ENCODE assay signal across 8 cellular contexts in the genomic region with DNA sequence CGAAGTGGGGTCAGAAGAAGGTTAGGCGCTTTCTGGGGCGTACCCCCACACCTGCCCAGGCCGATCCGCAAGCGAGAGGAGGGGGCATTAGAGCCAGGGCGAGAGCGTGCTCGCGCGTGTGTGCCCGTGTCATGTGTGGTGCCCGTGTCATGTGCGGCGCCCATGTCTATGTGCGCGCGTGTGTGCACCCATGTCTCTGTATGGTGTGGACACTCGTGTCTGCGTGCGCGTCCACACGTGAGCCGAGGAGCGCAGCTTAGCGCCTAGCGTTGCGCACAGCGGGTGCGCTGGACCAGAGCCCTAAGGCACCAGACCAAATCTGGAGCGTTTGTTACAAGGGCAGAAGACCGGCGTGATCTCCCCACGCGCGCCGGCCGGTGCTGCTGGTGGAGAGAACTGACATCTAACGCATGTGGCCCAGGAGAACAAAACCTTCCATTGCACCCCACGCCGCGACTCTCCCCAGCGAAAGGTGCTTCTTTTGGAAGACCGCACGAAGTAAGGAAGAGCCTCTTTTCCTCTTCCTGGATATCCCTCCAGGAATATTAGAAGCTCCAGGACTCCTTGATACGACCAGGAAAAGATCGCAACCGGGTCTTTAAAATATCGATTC. TPM values are rescaled to one million over a fixed set of nuclear protein-coding genes. Genes with fewer than 3 reads are reported as not detected.
A peak's percentile ranks its signal among the peaks of the same experiment; 100 is the strongest.
DNase-seq lines count a peak whose midpoint lies in the region; ATAC-seq and TF ChIP-seq lines count a peak whose summit lies in the region.

No MANE protein-coding gene starts in this region.

- peak overlapping the region; percentile 16 to 17 for H3K4me3 ChIP-seq in body of pancreas
- H3K4me3 ChIP-seq in iPS-20b (ENCODE audit: low read length), result peak overlapping the region; percentile 58
- peak overlapping the region; percentile 35 to 57 (median 42) for H3K4me3 ChIP-seq in skin epidermis

- CTCF ChIA-PET in RWPE1 (lab: Yijun Ruan, JAX), result interaction anchor here (0.6 kb wide), 1 partner anchor 150 kb away, joined by 3 read pairs; no protein-coding TSS in a partner anchor

- no peak for DNase-seq in RWPE1 (ENCODE audit: low spot score)
- DNase-seq in body of pancreas, result peak; percentile 13 to 44 (median 18)
- DNase-seq in SW480 (ENCODE audit: low spot score), result no peak
- no peak for DNase-seq in A172 (ENCODE audit: low spot score)

- WGBS in body of pancreas, 2 donors, result 2% methylated on average over 19 to 49 of the region's 49 CpGs

- H3K27ac ChIP-seq in RWPE1, result peak overlapping the region; percentile 49
- no peak overlapping the region for H3K27ac ChIP-seq in body of pancreas
- H3K27ac ChIP-seq in iPS-20b (ENCODE audit: low read length), result no peak overlapping the region
- peak overlapping the region in 7 of 21 experiments; percentile 5 to 37 (median 19) for H3K27ac ChIP-seq in skin epidermis

- H3K9me3 ChIP-seq in body of pancreas, result no peaks in the 10 kb centered on the region
- H3K9me3 ChIP-seq in iPS-20b (ENCODE audit: insufficient read depth, low read depth, low read length), result no peaks in the 10 kb centered on the region

- TF ChIP-seq CTCF in RWPE1 (conservative IDR thresholded peaks at IDR 0.05; ENCODE audit: low read depth), result no peak
- no peak for TF ChIP-seq CTCF in body of pancreas (IDR thresholded peaks at IDR 0.05)

- no peak overlapping the region for H3K9ac ChIP-seq in iPS-20b (ENCODE audit: low read depth, low read length)

- H3K4me1 ChIP-seq in body of pancreas (peaks cover 29% of the 10 kb centered on the region), iPS-20b (ENCODE audit: insufficient read depth, low read length) (peaks cover 4% of the 10 kb centered on the region; the same call in 1 of the 2 replicates)

- intact Hi-C loops in body of pancreas (cut with DNase I), result no loop called here

- peak; percentile 23 for ATAC-seq in GM18505 (IDR thresholded peaks at IDR 0.05; ENCODE audit: unreplicated experiment)
- peak; percentile 30 for ATAC-seq in HG02759 (IDR thresholded peaks at IDR 0.05; ENCODE audit: unreplicated experiment)
- ATAC-seq in body of pancreas, result peak; percentile 36

- H3K27me3 ChIP-seq in body of pancreas (no peaks in the 10 kb centered on the region), iPS-20b (ENCODE audit: insufficient read depth, low read length) (peaks cover 48% of the 10 kb centered on the region)

- POLR2A ChIA-PET in RWPE1 (lab: Yijun Ruan, JAX; ENCODE audit: low non-redundant PET), result no interaction called here

- TF ChIP-seq POLR2A in GM18505 (IDR thresholded peaks at IDR 0.05; ENCODE audit: borderline replicate concordance, extremely low read depth, insufficient read depth, insufficient read length) (no peak), body of pancreas (IDR thresholded peaks at IDR 0.05) (no peak)

- H3K36me3 ChIP-seq in body of pancreas (replicated peaks in 1 of 2; ENCODE audit: insufficient read depth in 1 of 2, low read depth in 2 of 2), result no peaks in the 10 kb centered on the region
- no peaks in the 10 kb centered on the region for H3K36me3 ChIP-seq in iPS-20b (ENCODE audit: insufficient read depth, low read depth, low read length)

RNA-seq across cellular contexts. Expression of gene NIM1K, which starts 0.6 kb away (rescaled TPM):
- total RNA-seq in body of pancreas, result under 1 TPM in 1 of 2 donors, not detected in 1; 0.52 TPM
- total RNA-seq in A172 (2014; rRNA removed; shearing (Covaris generic)), result not detected in 2 replicates

Comparison
In these comparisons a context has a peak if more than half of its experiments do, and no peak if none do; other contexts are left out.
1. DNase-seq: peak in body of pancreas (4 of 4); none in RWPE1 (single experiment), SW480 (single experiment) and A172 (single experiment).
2. Peak in every context shown above with its lines, with median percentiles within 50 percentile points of each other: ATAC-seq and H3K4me3 ChIP-seq.